Comparison of ENCODE assay signal across 34 cellular contexts in genomic region chr1:46686255-46686654, GRCh38. TPM values are rescaled to one million over a fixed set of nuclear protein-coding genes. Genes with fewer than 3 reads are reported as not detected.
DNase-seq lines count a peak whose midpoint lies in the region; ATAC-seq and TF ChIP-seq lines count a peak whose summit lies in the region.
"Had no signal": no experiment of that assay in that cellular context is flagged by ENCODE, and none has a peak within 500 bp of the region (broad histone marks: within the 10 kb centered on the region; RNA-seq: fewer than 3 reads in every experiment).

No MANE protein-coding gene starts in this region.

- H3K27me3 Mint-ChIP-seq in CD4-positive, alpha-beta T cell: no peaks in the 10 kb centered on the region
- no peaks in the 10 kb centered on the region for H3K27me3 Mint-ChIP-seq in progenitor cell of endocrine pancreas
- H3K27me3 Mint-ChIP-seq: activated naive CD8-positive, alpha-beta T cell treated with anti-CD3 and anti-CD28 coated beads, Interleukin-2, amount 50 U/mL, for 24 hours had no signal

- no peaks in the 10 kb centered on the region for H4K20me1 ChIP-seq in Loucy (ENCODE audit: insufficient read depth, low read length, poor library complexity, severe bottlenecking)

- peak overlapping the region; percentile 51 for H3K9ac ChIP-seq in Loucy (ENCODE audit: low read depth, low read length, poor library complexity, severe bottlenecking)

- peak overlapping the region; percentile 61 for H3K27ac Mint-ChIP-seq in CD4-positive, alpha-beta T cell
- H3K27ac Mint-ChIP-seq in progenitor cell of endocrine pancreas: peak overlapping the region; percentile 69
- H3K27ac Mint-ChIP-seq: activated naive CD8-positive, alpha-beta T cell treated with anti-CD3 and anti-CD28 coated beads, Interleukin-2, amount 50 U/mL, for 24 hours; endodermal cell had no signal

- CTCF ChIA-PET in CD4-positive, alpha-beta T cell (lab: Charles Lee): no interaction called here

- H3K9me2 ChIP-seq in Loucy (replicated peaks; ENCODE audit: low read depth, low read length): no peaks in the 10 kb centered on the region

- peak overlapping the region; percentile 3 for H3K4me3 ChIP-seq in Loucy (ENCODE audit: low read length, poor library complexity, severe bottlenecking)
- H3K4me3 ChIP-seq: BLaER1 treated with 17β-estradiol and CSF1 and Interleukin-3, amounts not matched to agents 10 nM and 100 nM; heart left ventricle; lower lobe of right lung; ovary; PC-9; thoracic aorta; uterus had no signal

- intact Hi-C loops in CD4-positive, alpha-beta T cell (cut with DNase I, micrococcal nuclease): loop anchor here in 1 of 2 experiments (2.0 kb wide), 1 partner anchor 21 kb away; no protein-coding TSS in a partner anchor

- H3K4me2 ChIP-seq in Loucy (ENCODE audit: low read depth, low read length, poor library complexity, severe bottlenecking): peak overlapping the region; percentile 71
- H3K4me2 ChIP-seq: PC-9 had no signal

- ATAC-seq in CD4-positive, alpha-beta T cell (ENCODE audit: poor library complexity): no peak
- ATAC-seq in HG03442 (IDR thresholded peaks at IDR 0.05; ENCODE audit: unreplicated experiment) (no peak), HG02885 (IDR thresholded peaks at IDR 0.05; ENCODE audit: poor library complexity, unreplicated experiment) (no peak)
- ATAC-seq: activated naive CD8-positive, alpha-beta T cell treated with anti-CD3 and anti-CD28 coated beads, Interleukin-2, amount 50 U/mL, for 24 hours; HCT116; lower lobe of right lung had no signal

- H3F3A ChIP-seq in Loucy (ENCODE audit: low read depth): peaks cover 24% of the 10 kb centered on the region

- H2AFZ ChIP-seq in Loucy (ENCODE audit: low read length): no peak overlapping the region
- H2AFZ ChIP-seq: PC-9 had no signal

- H3K9me3 ChIP-seq in CD4-positive, alpha-beta T cell (ENCODE audit: control insufficient read depth, low read length): no peaks in the 10 kb centered on the region
- H3K9me3 ChIP-seq in Loucy (ENCODE audit: insufficient read depth, low read depth, low read length): no peaks in the 10 kb centered on the region
- H3K9me3 ChIP-seq: BLaER1 treated with 17β-estradiol and CSF1 and Interleukin-3, amounts not matched to agents 10 nM and 100 nM; Caco-2; heart left ventricle; lower lobe of right lung; ovary; thoracic aorta; uterus had no signal

- DNase-seq in CD4-positive, alpha-beta T cell: no peak
- DNase-seq in dermis blood vessel endothelial cell: peak; percentile 72
- DNase-seq in progenitor cell of endocrine pancreas (ENCODE audit: low spot score, unreplicated experiment): no peak
- DNase-seq in mesenteric fat pad (ENCODE audit: low spot score): no peak
- DNase-seq: activated CD4-positive, alpha-beta T cell treated with anti-CD3 and anti-CD28 coated beads for 4 hours; activated gamma-delta T cell treated with Interleukin-2 at 50 U/mL for 16 hours; activated naive CD8-positive, alpha-beta T cell treated with anti-CD3 and anti-CD28 coated beads, Interleukin-2, amount 50 U/mL, for 24 hours; Caco-2; caudate nucleus; DMS53; endodermal cell; foreskin fibroblast; heart left ventricle; lower lobe of right lung; NCI-H1436 treated with DMSO at 0.1 percent for 48 hours; NCI-H2081 treated with DMSO at 0.1 percent for 48 hours; NCI-H2227 treated with DMSO at 0.1 percent for 48 hours; ovary; PC-9; retina; stimulated activated naive CD4-positive, alpha-beta T cell treated with Interleukin-2 at 50 U/mL for 16 hours; uterus; WERI-Rb-1 had no signal

- H3K4me1 Mint-ChIP-seq in CD4-positive, alpha-beta T cell (ENCODE audit: low read depth): peaks cover 17% of the 10 kb centered on the region
- H3K4me1 Mint-ChIP-seq in progenitor cell of endocrine pancreas (ENCODE audit: low read depth): peaks cover 65% of the 10 kb centered on the region

- H3K36me3 ChIP-seq in Loucy (ENCODE audit: insufficient read depth, low read length): peaks cover 85% of the 10 kb centered on the region
- H3K36me3 ChIP-seq: ovary, uterus had no signal

- no peak overlapping the region for H3K27ac ChIP-seq in CD4-positive, alpha-beta T cell (ENCODE audit: low read depth, low read length)
- H3K27ac ChIP-seq: PC-9, thoracic aorta, WERI-Rb-1 had no signal

- H3K27me3 ChIP-seq in CD4-positive, alpha-beta T cell (ENCODE audit: control insufficient read depth, insufficient read depth, low read length): no peaks in the 10 kb centered on the region
- no peaks in the 10 kb centered on the region for H3K27me3 ChIP-seq in Loucy (ENCODE audit: insufficient read depth, low read length, poor library complexity, severe bottlenecking)
- H3K27me3 ChIP-seq: BLaER1 treated with 17β-estradiol and CSF1 and Interleukin-3, amounts not matched to agents 10 nM and 100 nM; heart left ventricle; ovary; uterus had no signal

- H3K4me1 ChIP-seq in Loucy (ENCODE audit: insufficient read depth, low read length, poor library complexity, severe bottlenecking): peaks cover 71% of the 10 kb centered on the region
- H3K4me1 ChIP-seq: Caco-2 had no signal

- H3K36me3 Mint-ChIP-seq in CD4-positive, alpha-beta T cell (ENCODE audit: low read depth): peaks cover 100% of the 10 kb centered on the region
- peaks cover 31% of the 10 kb centered on the region for H3K36me3 Mint-ChIP-seq in progenitor cell of endocrine pancreas (ENCODE audit: insufficient read depth)

- H3K4me3 Mint-ChIP-seq in CD4-positive, alpha-beta T cell: no peak overlapping the region
- H3K4me3 Mint-ChIP-seq in progenitor cell of endocrine pancreas (ENCODE audit: low read depth): no peak overlapping the region
- H3K4me3 Mint-ChIP-seq: activated naive CD8-positive, alpha-beta T cell treated with anti-CD3 and anti-CD28 coated beads, Interleukin-2, amount 50 U/mL, for 24 hours; endodermal cell; neural crest cell; T-helper 2 cell treated with Interferon-gamma antibody and Interleukin-4, amounts not matched to agents 5 μg/mL and 100 μg/mL, for 36 hours had no signal

- peaks cover 5% of the 10 kb centered on the region for H3K79me2 ChIP-seq in Loucy (ENCODE audit: insufficient read depth, low read length)

- POLR2A ChIA-PET in CD4-positive, alpha-beta T cell (lab: Charles Lee): no interaction called here

- H3K9me3 Mint-ChIP-seq in CD4-positive, alpha-beta T cell: no peaks in the 10 kb centered on the region
- H3K9me3 Mint-ChIP-seq in progenitor cell of endocrine pancreas (ENCODE audit: low read depth): no peaks in the 10 kb centered on the region
- H3K9me3 Mint-ChIP-seq: activated naive CD8-positive, alpha-beta T cell treated with anti-CD3 and anti-CD28 coated beads, Interleukin-2, amount 50 U/mL, for 24 hours; endodermal cell; neural crest cell; T-helper 2 cell treated with Interferon-gamma antibody and Interleukin-4, amounts not matched to agents 5 μg/mL and 100 μg/mL, for 36 hours had no signal

- TF ChIP-seq CTCF in CD4-positive, alpha-beta T cell (IDR thresholded peaks at IDR 0.05): no peak
- no peak for TF ChIP-seq CTCF in Loucy (conservative IDR thresholded peaks at IDR 0.05; ENCODE audit: low read length)
- no peak for TF ChIP-seq CTCF in progenitor cell of endocrine pancreas (IDR thresholded peaks at IDR 0.05; ENCODE audit: unreplicated experiment)

RNA-seq across cellular contexts. Expression of gene TEX38, which starts 14.6 kb away (rescaled TPM):
- total RNA-seq in CD4-positive, alpha-beta T cell: not detected
- total RNA-seq in dermis blood vessel endothelial cell (0.34 TPM in 1 of 2 replicates, not detected in the other), progenitor cell of endocrine pancreas (0.31 and 0.38 TPM in 2 replicates), mesenteric fat pad (not detected)
- total RNA-seq: activated CD8-positive, alpha-beta memory T cell treated with anti-CD3 and anti-CD28 coated beads for 36 hours; Caco-2; esophagus mucosa; lower lobe of right lung; PC-9; skeletal muscle tissue; thoracic aorta; uterus had no signal

RNA-seq across cellular contexts. Expression of gene ATPAF1, which starts 18.1 kb away (rescaled TPM):
- total RNA-seq in CD4-positive, alpha-beta T cell: 10 to 100 TPM; 10.1 to 12.4 TPM
- total RNA-seq in dermis blood vessel endothelial cell (36.2 and 42.3 TPM in 2 replicates), progenitor cell of endocrine pancreas (52.7 and 53.9 TPM in 2 replicates), mesenteric fat pad (52.3 TPM)

RNA-seq across cellular contexts. Expression of gene EFCAB14, which starts 32.7 kb away (rescaled TPM):
- total RNA-seq in CD4-positive, alpha-beta T cell: 10 to 100 TPM; 36.8 to 38.3 TPM
- 90.7 and 155 TPM in 2 replicates for total RNA-seq in dermis blood vessel endothelial cell
- 63.6 and 65.2 TPM in 2 replicates for total RNA-seq in progenitor cell of endocrine pancreas
- total RNA-seq in mesenteric fat pad: 96.6 TPM
